Comparison of ENCODE assay signal across 17 cellular contexts in the genomic region with DNA sequence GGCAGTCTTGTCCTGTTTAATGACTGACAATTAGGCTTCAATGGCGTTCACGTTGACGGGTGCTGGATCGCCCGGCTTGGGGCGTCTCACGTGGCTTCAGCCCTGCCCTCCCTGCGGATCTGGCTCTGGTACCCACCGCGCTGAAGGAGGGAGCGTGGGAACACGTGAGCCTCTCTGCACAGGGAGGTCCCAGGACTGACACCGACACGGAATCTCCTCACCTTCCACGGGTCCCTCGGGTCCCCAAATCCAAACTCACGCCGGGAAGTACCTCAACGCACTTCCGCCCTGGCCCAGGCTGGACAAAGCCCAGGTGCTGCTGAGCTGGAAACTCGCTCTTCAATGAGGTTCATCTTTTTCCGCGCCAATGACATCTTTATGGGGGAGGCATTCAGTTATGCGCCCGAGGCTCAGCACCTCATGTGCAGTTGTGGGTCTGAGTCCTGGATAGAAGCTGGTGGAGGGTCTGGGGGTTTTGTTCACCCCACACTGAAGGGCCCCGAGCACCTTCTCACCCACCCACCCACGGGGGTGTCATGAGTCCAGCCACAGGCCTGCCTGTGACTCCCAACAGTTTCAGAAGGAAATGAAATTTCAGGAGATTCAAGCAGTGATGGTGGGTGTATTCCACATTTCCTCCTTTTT.
DNase-seq lines count a peak whose midpoint lies in the region; ATAC-seq and TF ChIP-seq lines count a peak whose summit lies in the region.
"Had no signal": no experiment of that assay in that cellular context is flagged by ENCODE, and none has a peak within 500 bp of the region (broad histone marks: within the 10 kb centered on the region; RNA-seq: fewer than 3 reads in every experiment).

No MANE protein-coding gene starts in this region.

- H3K36me3 ChIP-seq in spleen, result no peaks in the 10 kb centered on the region
- H3K36me3 ChIP-seq: SJSA1 had no signal

- DNase-seq in CD1c-positive myeloid dendritic cell (ENCODE audit: extremely low spot score) (peak; percentile 56), NCI-H2227 (lab: John Stamatoyannopoulos, UW; ENCODE audit: unreplicated experiment) (peak; percentile 28), iPS-NIHi7 (ENCODE audit: extremely low spot score) (peak; percentile 2), spleen (peak; percentile 51), NOMO-1 treated with dmso at 0.1 percent for 144 hours (lab: John Stamatoyannopoulos, UW; ENCODE audit: unreplicated experiment) (no peak), NCI-H1417 treated with DMSO at 0.1 percent for 48 hours (lab: John Stamatoyannopoulos, UW) (no peak)
- DNase-seq: DMS53, GDM1, HCEC 1CT, NCI-H2029 treated with DMSO at 0.1 percent for 48 hours, NCI-H524 treated with DMSO at 0.1 percent for 48 hours, NCI-H82, OCI-M1 had no signal

- ATAC-seq in GM19463 (IDR thresholded peaks at IDR 0.05; ENCODE audit: unreplicated experiment), result no peak
- ATAC-seq: Right ventricle myocardium inferior had no signal

- no peak overlapping the region for H3K4me3 ChIP-seq in spleen
- H3K4me3 ChIP-seq: SJSA1 had no signal

- intact Hi-C loops in spleen (cut with DNase I; ENCODE audit: low total_unique reads), result no loop called here

- WGBS in spleen, 5 donors, result 87 to 92% (median 88%) methylated on average over 24 to 27 of the region's 27 CpGs

- TF ChIP-seq POLR2A in spleen (IDR thresholded peaks at IDR 0.05), result no peak

- peaks cover 0 to 64% (median 0%) of the 10 kb centered on the region in 7 donors for H3K27me3 ChIP-seq in spleen (replicated peaks in 1 of 7)
- H3K27me3 ChIP-seq: SJSA1 had no signal

- TF ChIP-seq CTCF in spleen (IDR thresholded peaks at IDR 0.05 in 8 of 11, conservative IDR thresholded peaks at IDR 0.05 in 3 of 11), result no peak

- H3K27ac ChIP-seq in spleen, result no peak overlapping the region
- H3K27ac ChIP-seq: KMS-11, SJSA1 had no signal

- H3K9me3 ChIP-seq in spleen, result peaks cover 0 to 7% (median 0%) of the 10 kb centered on the region in 8 donors
- H3K9me3 ChIP-seq: SJSA1 had no signal

- no peaks in the 10 kb centered on the region for H3K4me1 ChIP-seq in spleen
- H3K4me1 ChIP-seq: SJSA1 had no signal

Comparison
In these comparisons a context has a peak if more than half of its experiments do, and no peak if none do; other contexts are left out.
1. DNase-seq: peak in CD1c-positive myeloid dendritic cell (single experiment), NCI-H2227 (single experiment), iPS-NIHi7 (single experiment) and spleen (single experiment); none in NOMO-1 treated with dmso at 0.1 percent for 144 hours (single experiment) and NCI-H1417 treated with DMSO at 0.1 percent for 48 hours (single experiment).